In the genomic region with DNA sequence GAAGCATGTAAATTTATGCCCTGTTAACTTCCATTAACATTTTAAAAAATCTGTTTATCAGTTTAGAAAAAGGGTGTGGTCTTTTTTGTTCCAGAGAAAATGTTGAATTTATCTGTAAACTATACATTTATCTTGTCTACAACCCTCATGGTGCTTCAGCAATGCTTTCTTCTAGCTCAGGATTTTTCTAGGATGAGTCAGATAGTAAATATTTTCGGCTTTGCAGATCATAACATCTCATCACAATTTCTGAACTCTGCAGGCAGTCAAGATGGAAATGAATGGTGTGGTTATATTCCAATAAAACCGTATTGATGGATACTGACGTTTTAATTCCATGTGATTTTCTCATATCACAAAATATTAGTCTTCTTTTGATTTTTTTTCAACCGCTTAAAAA, we compare ENCODE assay signal across 1 cellular context.
TF ChIP-seq lines count a peak whose summit lies in the region.

No MANE protein-coding gene starts in this region.

TF ChIP-seq in GM23338, 12 proteins besides CTCF, POLR2A, EP300 and RAD21 (continued from another document):
- TF ChIP-seq, protein P1, sequence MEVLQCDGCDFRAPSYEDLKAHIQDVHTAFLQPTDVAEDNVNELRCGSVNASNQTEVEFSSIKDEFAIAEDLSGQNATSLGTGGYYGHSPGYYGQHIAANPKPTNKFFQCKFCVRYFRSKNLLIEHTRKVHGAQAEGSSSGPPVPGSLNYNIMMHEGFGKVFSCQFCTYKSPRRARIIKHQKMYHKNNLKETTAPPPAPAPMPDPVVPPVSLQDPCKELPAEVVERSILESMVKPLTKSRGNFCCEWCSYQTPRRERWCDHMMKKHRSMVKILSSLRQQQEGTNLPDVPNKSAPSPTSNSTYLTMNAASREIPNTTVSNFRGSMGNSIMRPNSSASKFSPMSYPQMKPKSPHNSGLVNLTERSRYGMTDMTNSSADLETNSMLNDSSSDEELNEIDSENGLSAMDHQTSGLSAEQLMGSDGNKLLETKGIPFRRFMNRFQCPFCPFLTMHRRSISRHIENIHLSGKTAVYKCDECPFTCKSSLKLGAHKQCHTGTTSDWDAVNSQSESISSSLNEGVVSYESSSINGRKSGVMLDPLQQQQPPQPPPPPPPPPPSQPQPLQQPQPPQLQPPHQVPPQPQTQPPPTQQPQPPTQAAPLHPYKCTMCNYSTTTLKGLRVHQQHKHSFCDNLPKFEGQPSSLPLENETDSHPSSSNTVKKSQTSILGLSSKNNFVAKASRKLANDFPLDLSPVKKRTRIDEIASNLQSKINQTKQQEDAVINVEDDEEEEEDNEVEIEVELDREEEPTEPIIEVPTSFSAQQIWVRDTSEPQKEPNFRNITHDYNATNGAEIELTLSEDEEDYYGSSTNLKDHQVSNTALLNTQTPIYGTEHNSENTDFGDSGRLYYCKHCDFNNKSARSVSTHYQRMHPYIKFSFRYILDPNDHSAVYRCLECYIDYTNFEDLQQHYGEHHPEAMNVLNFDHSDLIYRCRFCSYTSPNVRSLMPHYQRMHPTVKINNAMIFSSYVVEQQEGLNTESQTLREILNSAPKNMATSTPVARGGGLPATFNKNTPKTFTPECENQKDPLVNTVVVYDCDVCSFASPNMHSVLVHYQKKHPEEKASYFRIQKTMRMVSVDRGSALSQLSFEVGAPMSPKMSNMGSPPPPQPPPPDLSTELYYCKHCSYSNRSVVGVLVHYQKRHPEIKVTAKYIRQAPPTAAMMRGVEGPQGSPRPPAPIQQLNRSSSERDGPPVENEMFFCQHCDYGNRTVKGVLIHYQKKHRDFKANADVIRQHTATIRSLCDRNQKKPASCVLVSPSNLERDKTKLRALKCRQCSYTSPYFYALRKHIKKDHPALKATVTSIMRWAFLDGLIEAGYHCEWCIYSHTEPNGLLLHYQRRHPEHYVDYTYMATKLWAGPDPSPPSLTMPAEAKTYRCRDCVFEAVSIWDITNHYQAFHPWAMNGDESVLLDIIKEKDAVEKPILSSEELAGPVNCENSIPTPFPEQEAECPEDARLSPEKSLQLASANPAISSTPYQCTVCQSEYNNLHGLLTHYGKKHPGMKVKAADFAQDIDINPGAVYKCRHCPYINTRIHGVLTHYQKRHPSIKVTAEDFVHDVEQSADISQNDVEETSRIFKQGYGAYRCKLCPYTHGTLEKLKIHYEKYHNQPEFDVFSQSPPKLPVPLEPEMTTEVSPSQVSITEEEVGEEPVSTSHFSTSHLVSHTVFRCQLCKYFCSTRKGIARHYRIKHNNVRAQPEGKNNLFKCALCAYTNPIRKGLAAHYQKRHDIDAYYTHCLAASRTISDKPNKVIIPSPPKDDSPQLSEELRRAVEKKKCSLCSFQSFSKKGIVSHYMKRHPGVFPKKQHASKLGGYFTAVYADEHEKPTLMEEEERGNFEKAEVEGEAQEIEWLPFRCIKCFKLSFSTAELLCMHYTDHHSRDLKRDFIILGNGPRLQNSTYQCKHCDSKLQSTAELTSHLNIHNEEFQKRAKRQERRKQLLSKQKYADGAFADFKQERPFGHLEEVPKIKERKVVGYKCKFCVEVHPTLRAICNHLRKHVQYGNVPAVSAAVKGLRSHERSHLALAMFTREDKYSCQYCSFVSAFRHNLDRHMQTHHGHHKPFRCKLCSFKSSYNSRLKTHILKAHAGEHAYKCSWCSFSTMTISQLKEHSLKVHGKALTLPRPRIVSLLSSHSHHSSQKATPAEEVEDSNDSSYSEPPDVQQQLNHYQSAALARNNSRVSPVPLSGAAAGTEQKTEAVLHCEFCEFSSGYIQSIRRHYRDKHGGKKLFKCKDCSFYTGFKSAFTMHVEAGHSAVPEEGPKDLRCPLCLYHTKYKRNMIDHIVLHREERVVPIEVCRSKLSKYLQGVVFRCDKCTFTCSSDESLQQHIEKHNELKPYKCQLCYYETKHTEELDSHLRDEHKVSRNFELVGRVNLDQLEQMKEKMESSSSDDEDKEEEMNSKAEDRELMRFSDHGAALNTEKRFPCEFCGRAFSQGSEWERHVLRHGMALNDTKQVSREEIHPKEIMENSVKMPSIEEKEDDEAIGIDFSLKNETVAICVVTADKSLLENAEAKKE (CRISPR knock-in tag; IDR thresholded peaks at IDR 0.05): no peak
